In the genomic region with DNA sequence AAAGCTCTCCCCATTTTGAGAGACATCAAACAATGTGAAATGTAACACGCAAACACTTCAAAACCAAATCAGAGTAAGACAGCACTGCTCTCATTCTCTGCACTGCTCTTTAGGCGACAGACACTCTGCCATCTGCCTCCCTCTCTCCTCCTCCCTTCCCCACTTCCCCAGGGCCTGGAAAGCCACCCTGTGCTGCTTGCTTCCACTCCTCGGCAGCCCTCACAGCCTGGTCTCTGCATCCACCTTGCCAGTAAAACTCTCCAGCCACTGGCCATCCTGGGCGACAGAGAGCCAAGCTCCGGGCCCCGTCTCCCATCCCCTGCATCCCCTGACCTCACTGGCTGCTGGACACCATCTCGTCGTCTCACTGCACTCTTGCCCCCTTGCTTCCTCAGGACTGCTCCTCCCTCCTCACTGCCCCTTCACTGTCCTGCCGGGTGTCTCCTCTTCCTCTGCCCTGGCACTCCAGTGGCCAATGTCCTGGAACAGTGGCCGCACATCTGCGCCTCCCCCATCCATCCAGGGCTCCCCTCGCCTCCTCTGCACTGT, we compare ENCODE assay signal across 15 cellular contexts.
DNase-seq lines count a peak whose midpoint lies in the region; ATAC-seq and TF ChIP-seq lines count a peak whose summit lies in the region.
"Had no signal": no experiment of that assay in that cellular context is flagged by ENCODE, and none has a peak within 500 bp of the region (broad histone marks: within the 10 kb centered on the region; RNA-seq: fewer than 3 reads in every experiment).

No MANE protein-coding gene starts in this region.

- no peak for TF ChIP-seq POLR2A in transverse colon (IDR thresholded peaks at IDR 0.05)

- WGBS in aorta, 2 donors: 80 to 82% methylated on average over 12 of the region's 12 CpGs
- WGBS in transverse colon (ENCODE audit: low coverage in 1 of 2), 2 donors: 64 to 68% methylated on average over 6 to 12 of the region's 12 CpGs

- ATAC-seq in aorta (ENCODE audit: low FRiP score) (no peak), left lung (no peak)

- H3K9me3 ChIP-seq in aorta (ENCODE audit: control insufficient read depth, low read length) (no peaks in the 10 kb centered on the region), transverse colon (no peaks in the 10 kb centered on the region), left lung (no peaks in the 10 kb centered on the region)
- H3K9me3 ChIP-seq: SJCRH30 had no signal

- H3K27me3 ChIP-seq in aorta (ENCODE audit: control insufficient read depth in 1 of 2, insufficient read depth in 2 of 2, low read length in 1 of 2) (no peaks in the 10 kb centered on the region), transverse colon (no peaks in the 10 kb centered on the region), left lung (peaks cover 0 to 36% of the 10 kb centered on the region in 2 donors)

- no peak for TF ChIP-seq CTCF in transverse colon (IDR thresholded peaks at IDR 0.05)
- no peak for TF ChIP-seq CTCF in left lung (IDR thresholded peaks at IDR 0.05)

- H3K27ac ChIP-seq in aorta (ENCODE audit: low read depth in 1 of 2, low read length in 2 of 2) (no peak overlapping the region), transverse colon (no peak overlapping the region), left lung (no peak overlapping the region)
- H3K27ac ChIP-seq: GM23248, SJCRH30 had no signal

- in situ Hi-C loops in transverse colon (cut with MboI; ENCODE audit: low pct_ligation_motif_present in 1 of 4, low pct_unique_long_range_greater_than_20kb in 1 of 4, low sequenced_read_pairs in 3 of 4): no loop called here

- intact Hi-C loops in aorta (cut with DNase I): loop anchor here in 1 of 2 donors (5.0 kb wide), 1 partner anchor 85 kb away; no protein-coding TSS in a partner anchor
- intact Hi-C loops in transverse colon (cut with DNase I; ENCODE audit: low total_unique reads): no loop called here
- intact Hi-C loops in left lung (cut with DNase I): no loop called here

- H3K36me3 ChIP-seq in aorta (ENCODE audit: control insufficient read depth in 1 of 2, insufficient read depth in 2 of 2, low read length in 1 of 2) (no peaks in the 10 kb centered on the region), transverse colon (no peaks in the 10 kb centered on the region), left lung (no peaks in the 10 kb centered on the region)
- H3K36me3 ChIP-seq: SJCRH30 had no signal

- no peak overlapping the region for H3K4me3 ChIP-seq in aorta (ENCODE audit: low read length in 2 of 2)
- no peak overlapping the region for H3K4me3 ChIP-seq in transverse colon
- no peak overlapping the region for H3K4me3 ChIP-seq in left lung
- H3K4me3 ChIP-seq: GM23248, SJCRH30 had no signal

- TF ChIP-seq EP300 in transverse colon (IDR thresholded peaks at IDR 0.05; ENCODE audit: low read depth): no peak

- H3K4me1 ChIP-seq in aorta (ENCODE audit: control insufficient read depth in 1 of 2, insufficient read depth in 2 of 2, low read length in 2 of 2) (no peaks in the 10 kb centered on the region), transverse colon (no peaks in the 10 kb centered on the region), left lung (no peaks in the 10 kb centered on the region)
- H3K4me1 ChIP-seq: SJCRH30 had no signal

- DNase-seq in NCI-H524 (lab: John Stamatoyannopoulos, UW) (peak; percentile 84 to 93), NCI-H524 treated with DMSO at 0.1 percent for 48 hours (lab: John Stamatoyannopoulos, UW) (no peak), NCI-H2171 (lab: John Stamatoyannopoulos, UW) (peak; percentile 76), cerebellum (ENCODE audit: low spot score) (peak; percentile 53), aorta (peak; percentile 15 to 59), transverse colon (no peak), left lung (no peak)
- DNase-seq: AML-193; CD4-positive, CD25-positive, alpha-beta regulatory T cell; DND-41; GF-D8; GM23248; NCI-H1436 treated with DMSO at 0.1 percent for 48 hours; NCI-H226; SJCRH30 had no signal

Comparison
In these comparisons a context has a peak if more than half of its experiments do, and no peak if none do; other contexts are left out.
1. DNase-seq: peak in NCI-H524 (2 of 2), NCI-H2171 (single experiment), cerebellum (single experiment) and aorta (2 of 2); none in NCI-H524 treated with DMSO at 0.1 percent for 48 hours (single experiment), transverse colon (single experiment) and left lung (0 of 2).